ENCODE assay signal across 5 cellular contexts in the genomic region with DNA sequence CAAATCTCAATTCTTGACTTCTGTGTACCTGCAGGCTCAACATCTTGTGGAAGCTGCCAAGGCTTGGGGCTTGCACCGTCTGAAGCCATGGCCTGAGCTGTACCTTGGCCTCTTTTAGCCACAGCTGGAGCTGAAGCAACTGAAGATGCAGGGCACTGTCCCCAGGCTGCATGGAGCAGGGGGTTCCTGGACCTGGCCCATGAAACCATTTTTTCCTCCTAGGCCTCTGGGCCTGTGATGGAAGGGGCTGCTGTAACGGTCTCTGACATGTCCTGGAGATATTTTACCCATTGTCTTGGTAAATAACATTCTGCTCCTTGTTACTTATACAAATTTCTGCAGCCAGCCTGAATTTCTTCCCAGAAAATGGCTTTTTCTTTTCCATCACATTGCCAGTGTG.
A peak's percentile ranks its signal among the peaks of the same experiment; 100 is the strongest.
DNase-seq lines count a peak whose midpoint lies in the region; ATAC-seq, FAIRE-seq and TF ChIP-seq lines count a peak whose summit lies in the region.
"Not testable (repeated sequence)": the region's sequence is repeated elsewhere in the genome, so short reads cannot be mapped to it uniquely, and the experiment has no call there.

No MANE protein-coding gene starts in this region.

- CTCF ChIA-PET in A549 (lab: Yijun Ruan, JAX); HEK293 (lab: Yijun Ruan, JAX); K562 (lab: Yijun Ruan, JAX; ENCODE audit: low intra/inter-chr PET ratio): not testable (repeated sequence)

- not testable (repeated sequence) for BruUV-seq in K562 (replicated peaks; lab: Mats Ljungman, UMichigan)

- intact Hi-C loops in K562 (cut with micrococcal nuclease) = not testable (repeated sequence)

- TF ChIP-seq CTCF in A549 (IDR thresholded peaks at IDR 0.05); HEK293 (tag by site-specific recombination; IDR thresholded peaks at IDR 0.05); K562 (IDR thresholded peaks at IDR 0.05 in 2 of 3, conservative IDR thresholded peaks at IDR 0.05 in 1 of 3; ENCODE audit: insufficient read depth in 2 of 3, low read depth in 1 of 3, low read length in 3 of 3); chondrocyte (IDR thresholded peaks at IDR 0.05): not testable (repeated sequence)

- not testable (repeated sequence) for H3K36me3 Mint-ChIP-seq in chondrocyte (ENCODE audit: low read depth)

- not testable (repeated sequence) for H3K4me2 ChIP-seq in A549; K562 (ENCODE audit: insufficient read depth, low read length)

- not testable (repeated sequence) for H3K27me3 Mint-ChIP-seq in chondrocyte (ENCODE audit: low read depth)

- H3K9me3 Mint-ChIP-seq in chondrocyte (ENCODE audit: low read depth) = peaks cover 64% of the 10 kb centered on the region

- H3K9ac ChIP-seq in K562 (ENCODE audit: insufficient read depth in 1 of 2, low read depth in 2 of 2, low read length in 2 of 2) = not testable (repeated sequence)

- H3K79me2 ChIP-seq in K562 (ENCODE audit: control insufficient read depth, insufficient read depth, low read length) = not testable (repeated sequence)

- H3K27ac ChIP-seq in A549; HEK293 (ENCODE audit: extremely low read depth, low read depth, low read length); K562 (ENCODE audit: extremely low read depth, low read depth, low read length): not testable (repeated sequence)

- TF ChIP-seq EP300 in A549 (IDR thresholded peaks at IDR 0.05); K562 (IDR thresholded peaks at IDR 0.05; ENCODE audit: low read length): not testable (repeated sequence)

- H3K36me3 ChIP-seq in HEK293 (ENCODE audit: control insufficient read depth in 2 of 2, insufficient read depth in 1 of 2, low read length in 2 of 2); K562 (ENCODE audit: control insufficient read depth, insufficient read depth, low read length): not testable (repeated sequence)

- FAIRE-seq in A549 (lab: Jason Lieb, UNC); K562 (lab: Jason Lieb, UNC): not testable (repeated sequence)
- FAIRE-seq in GM19239 (lab: Jason Lieb, UNC) = peak; percentile 76

- H3K4me3 Mint-ChIP-seq in chondrocyte (ENCODE audit: unreplicated experiment) = not testable (repeated sequence)

- not testable (repeated sequence) for H3K9me3 ChIP-seq in A549; HEK293 (ENCODE audit: control insufficient read depth, insufficient read depth, low read depth, low read length); K562 (replicated peaks; ENCODE audit: control insufficient read depth, insufficient read depth, low read depth, low read length)

- not testable (repeated sequence) for H3K9me1 ChIP-seq in K562 (ENCODE audit: control insufficient read depth, insufficient read depth, low read length)

- not testable (repeated sequence) for H2AFZ ChIP-seq in K562 (ENCODE audit: low read depth, low read length)

- H4K20me1 ChIP-seq in K562 (replicated peaks; ENCODE audit: control insufficient read depth, insufficient read depth, low read length) = not testable (repeated sequence)

- not testable (repeated sequence) for H3K27me3 ChIP-seq in K562 (ENCODE audit: control insufficient read depth in 2 of 2, insufficient read depth in 2 of 2, low read length in 2 of 2)

- not testable (repeated sequence) for TF ChIP-seq POLR2A in A549 (IDR thresholded peaks at IDR 0.05; ENCODE audit: low read length); K562 (conservative IDR thresholded peaks at IDR 0.05)

- not testable (repeated sequence) for ATAC-seq in A549, K562

- 0% methylated on average over 1 of the region's 2 CpGs for WGBS in A549 (ENCODE audit: missing lambda C conversion rate)
- 7% methylated on average over 2 of the region's 2 CpGs for WGBS in K562 (ENCODE audit: insufficient coverage, low coverage, missing lambda C conversion rate)

- H3K4me3 ChIP-seq in A549; HEK293 (ENCODE audit: low read depth, low read length); K562: not testable (repeated sequence)

- in situ Hi-C loops in K562 (cut with MboI) = not testable (repeated sequence)

- POLR2A ChIA-PET in A549 (lab: Yijun Ruan, JAX); HEK293 (lab: Yijun Ruan, JAX); K562 (lab: Yijun Ruan, JAX): not testable (repeated sequence)

- TF ChIP-seq RAD21 in A549 (conservative IDR thresholded peaks at IDR 0.05 in 1 of 2, IDR thresholded peaks at IDR 0.05 in 1 of 2); K562 (CRISPR knock-in tag; conservative IDR thresholded peaks at IDR 0.05 in 1 of 2, IDR thresholded peaks at IDR 0.05 in 1 of 2): not testable (repeated sequence)

- not testable (repeated sequence) for DNase-seq in A549 (ENCODE audit: low read depth in 1 of 2, low spot score in 1 of 2); GM19239 (ENCODE audit: insufficient read length, low spot score); K562 (ENCODE audit: extremely low read depth in 1 of 4, low spot score in 3 of 4)
- peak; percentile 24 for DNase-seq in chondrocyte (ENCODE audit: low spot score)

- H3K4me1 ChIP-seq in A549; HEK293 (ENCODE audit: control insufficient read depth, insufficient read depth, low read length); K562 (replicated peaks in 1 of 2; ENCODE audit: control insufficient read depth in 2 of 2, insufficient read depth in 2 of 2, low read length in 2 of 2): not testable (repeated sequence)

- H3K4me1 Mint-ChIP-seq in chondrocyte (ENCODE audit: low read depth) = not testable (repeated sequence)

- H3K27ac Mint-ChIP-seq in chondrocyte (ENCODE audit: unreplicated experiment) = not testable (repeated sequence)

TF ChIP-seq in A549, 52 proteins besides CTCF, POLR2A, EP300 and RAD21:
- TF ChIP-seq ZFP36 (IDR thresholded peaks at IDR 0.05; ENCODE audit: borderline replicate concordance, partially characterized antibody) = peak; percentile 74

TF ChIP-seq in HEK293, 187 proteins besides CTCF, POLR2A, EP300 and RAD21:
- TF ChIP-seq ZNF585B (tag by site-specific recombination; IDR thresholded peaks at IDR 0.05) = peak; percentile 92

TF ChIP-seq in K562, 482 proteins besides CTCF, POLR2A, EP300 and RAD21:
- TF ChIP-seq TRIM28 (IDR thresholded peaks at IDR 0.05) = peak; percentile 74
- TF ChIP-seq, protein P1, sequence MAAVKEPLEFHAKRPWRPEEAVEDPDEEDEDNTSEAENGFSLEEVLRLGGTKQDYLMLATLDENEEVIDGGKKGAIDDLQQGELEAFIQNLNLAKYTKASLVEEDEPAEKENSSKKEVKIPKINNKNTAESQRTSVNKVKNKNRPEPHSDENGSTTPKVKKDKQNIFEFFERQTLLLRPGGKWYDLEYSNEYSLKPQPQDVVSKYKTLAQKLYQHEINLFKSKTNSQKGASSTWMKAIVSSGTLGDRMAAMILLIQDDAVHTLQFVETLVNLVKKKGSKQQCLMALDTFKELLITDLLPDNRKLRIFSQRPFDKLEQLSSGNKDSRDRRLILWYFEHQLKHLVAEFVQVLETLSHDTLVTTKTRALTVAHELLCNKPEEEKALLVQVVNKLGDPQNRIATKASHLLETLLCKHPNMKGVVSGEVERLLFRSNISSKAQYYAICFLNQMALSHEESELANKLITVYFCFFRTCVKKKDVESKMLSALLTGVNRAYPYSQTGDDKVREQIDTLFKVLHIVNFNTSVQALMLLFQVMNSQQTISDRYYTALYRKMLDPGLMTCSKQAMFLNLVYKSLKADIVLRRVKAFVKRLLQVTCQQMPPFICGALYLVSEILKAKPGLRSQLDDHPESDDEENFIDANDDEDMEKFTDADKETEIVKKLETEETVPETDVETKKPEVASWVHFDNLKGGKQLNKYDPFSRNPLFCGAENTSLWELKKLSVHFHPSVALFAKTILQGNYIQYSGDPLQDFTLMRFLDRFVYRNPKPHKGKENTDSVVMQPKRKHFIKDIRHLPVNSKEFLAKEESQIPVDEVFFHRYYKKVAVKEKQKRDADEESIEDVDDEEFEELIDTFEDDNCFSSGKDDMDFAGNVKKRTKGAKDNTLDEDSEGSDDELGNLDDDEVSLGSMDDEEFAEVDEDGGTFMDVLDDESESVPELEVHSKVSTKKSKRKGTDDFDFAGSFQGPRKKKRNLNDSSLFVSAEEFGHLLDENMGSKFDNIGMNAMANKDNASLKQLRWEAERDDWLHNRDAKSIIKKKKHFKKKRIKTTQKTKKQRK (IDR thresholded peaks at IDR 0.05; ENCODE audit: borderline replicate concordance, low read depth, low read length) = peak; percentile 22; the same call in 1 of the 2 replicates
- peak; percentile 80 for TF ChIP-seq ZFP36 (IDR thresholded peaks at IDR 0.05; ENCODE audit: low read depth, low read length, partially characterized antibody)
